9 cellular contexts compared by ENCODE assay signal in genomic region chr7:140676956-140677355, GRCh38. TPM values are rescaled to one million over a fixed set of nuclear protein-coding genes. Genes with fewer than 3 reads are reported as not detected.
DNase-seq lines count a peak whose midpoint lies in the region; TF ChIP-seq lines count a peak whose summit lies in the region.
"Not testable (repeated sequence)": the region's sequence is repeated elsewhere in the genome, so short reads cannot be mapped to it uniquely, and the experiment has no call there.
"Had no signal": no experiment of that assay in that cellular context is flagged by ENCODE, and none has a peak within 500 bp of the region (broad histone marks: within the 10 kb centered on the region; RNA-seq: fewer than 3 reads in every experiment).

No MANE protein-coding gene starts in this region.

- not testable (repeated sequence) for H3K36me3 Mint-ChIP-seq in IgD-negative memory B cell
- peaks cover 27% of the 10 kb centered on the region for H3K36me3 Mint-ChIP-seq in chondrocyte (ENCODE audit: low read depth)

- peak overlapping the region; percentile 58; the same call in 1 of the 2 replicates for H3K27ac ChIP-seq in BLaER1
- peak overlapping the region; percentile 93 for H3K27ac ChIP-seq in OCI-LY1 (ENCODE audit: low read depth, low read length, poor library complexity, severe bottlenecking)
- peak overlapping the region; percentile 99; the same call in 1 of the 2 replicates for H3K27ac ChIP-seq in VCaP
- peak overlapping the region in 1 of 8 donors; percentile 47 for H3K27ac ChIP-seq in spleen
- H3K27ac ChIP-seq in suprapubic skin = not testable (repeated sequence)

- peaks cover 23% of the 10 kb centered on the region; the same call in 1 of the 2 replicates for H3F3A ChIP-seq in OCI-LY1 (ENCODE audit: insufficient read depth, low read length)

- TF ChIP-seq EP300 in suprapubic skin (IDR thresholded peaks at IDR 0.05) = not testable (repeated sequence)

- not testable (repeated sequence) for H4K20me1 ChIP-seq in BLaER1; OCI-LY1 (ENCODE audit: insufficient read depth, low read length)

- TF ChIP-seq POLR2A in spleen (IDR thresholded peaks at IDR 0.05); suprapubic skin (IDR thresholded peaks at IDR 0.05): not testable (repeated sequence)

- H3K27me3 Mint-ChIP-seq in IgD-negative memory B cell; chondrocyte (ENCODE audit: low read depth): not testable (repeated sequence)

- peak overlapping the region; percentile 99 for H3K4me2 ChIP-seq in BLaER1
- H3K4me2 ChIP-seq in OCI-LY1 (ENCODE audit: low read length) = peak overlapping the region; percentile 90

- intact Hi-C loops in spleen (cut with DNase I; ENCODE audit: low total_unique reads) = not testable (repeated sequence)

- H3K9me3 Mint-ChIP-seq in IgD-negative memory B cell; chondrocyte (ENCODE audit: low read depth): not testable (repeated sequence)

- H3K4me1 Mint-ChIP-seq in IgD-negative memory B cell (peaks cover 38 to 45% (median 39%) of the 10 kb centered on the region in 3 donors), chondrocyte (ENCODE audit: low read depth) (peaks cover 28% of the 10 kb centered on the region)

- H3K27ac Mint-ChIP-seq in IgD-negative memory B cell = peak overlapping the region in 2 of 3 donors; percentile 82 to 91
- not testable (repeated sequence) for H3K27ac Mint-ChIP-seq in chondrocyte (ENCODE audit: unreplicated experiment)

- not testable (repeated sequence) for H3K27me3 ChIP-seq in BLaER1; OCI-LY1 (ENCODE audit: insufficient read depth, low read length); spleen (replicated peaks in 1 of 7); suprapubic skin

- not testable (repeated sequence) for H3K9ac ChIP-seq in BLaER1; OCI-LY1 (ENCODE audit: low read length)

- not testable (repeated sequence) for H3K79me2 ChIP-seq in OCI-LY1 (ENCODE audit: insufficient read depth, low read length)

- H3K36me3 ChIP-seq in BLaER1 = peaks cover 46% of the 10 kb centered on the region
- H3K36me3 ChIP-seq in OCI-LY1 (ENCODE audit: insufficient read depth, low read length) = peaks cover 40% of the 10 kb centered on the region
- peaks cover 0 to 52% (median 25%) of the 10 kb centered on the region in 6 donors for H3K36me3 ChIP-seq in spleen
- peaks cover 41% of the 10 kb centered on the region for H3K36me3 ChIP-seq in suprapubic skin

- 84 to 97% (median 92%) methylated on average over 11 of the region's 11 CpGs for WGBS in spleen, 5 donors
- WGBS in suprapubic skin = 91% methylated on average over 11 of the region's 11 CpGs

- TF ChIP-seq CTCF in OCI-LY1 (IDR thresholded peaks at IDR 0.05; ENCODE audit: low read length); VCaP (conservative IDR thresholded peaks at IDR 0.05); chondrocyte (IDR thresholded peaks at IDR 0.05); spleen (IDR thresholded peaks at IDR 0.05 in 8 of 11, conservative IDR thresholded peaks at IDR 0.05 in 3 of 11); suprapubic skin (IDR thresholded peaks at IDR 0.05): not testable (repeated sequence)

- H3K9me3 ChIP-seq in BLaER1; OCI-LY1 (ENCODE audit: low read length); spleen; suprapubic skin: not testable (repeated sequence)

- peak overlapping the region in 1 of 4 donors; percentile 87 for H3K4me3 Mint-ChIP-seq in IgD-negative memory B cell
- not testable (repeated sequence) for H3K4me3 Mint-ChIP-seq in chondrocyte (ENCODE audit: unreplicated experiment)

- not testable (repeated sequence) for H2AFZ ChIP-seq in OCI-LY1 (ENCODE audit: low read length)

- not testable (repeated sequence) for H3K9me2 ChIP-seq in OCI-LY1 (ENCODE audit: low read depth, low read length)

- not testable (repeated sequence) for H3K4me3 ChIP-seq in BLaER1, spleen, suprapubic skin
- H3K4me3 ChIP-seq in OCI-LY1 (ENCODE audit: low read depth, low read length, poor library complexity, severe bottlenecking) = peak overlapping the region; percentile 76

- peaks cover 46% of the 10 kb centered on the region for H3K4me1 ChIP-seq in BLaER1
- peaks cover 53% of the 10 kb centered on the region for H3K4me1 ChIP-seq in OCI-LY1 (ENCODE audit: insufficient read depth, low read length, severe bottlenecking)
- H3K4me1 ChIP-seq in spleen = peaks cover 22 to 53% (median 44%) of the 10 kb centered on the region in 6 donors
- H3K4me1 ChIP-seq in suprapubic skin = peaks cover 27% of the 10 kb centered on the region

- peak; percentile 48 for DNase-seq in chondrocyte (ENCODE audit: low spot score)
- peak; percentile 9 for DNase-seq in mesenteric fat pad (ENCODE audit: low spot score)
- peak; percentile 45 for DNase-seq in spleen
- peak; percentile 13 to 45 for DNase-seq in suprapubic skin (ENCODE audit: low spot score in 2 of 2)

RNA-seq across cellular contexts. Expression of gene ADCK2, which starts 4.2 kb away (rescaled TPM):
- polyA plus RNA-seq in IgD-negative memory B cell (38.4 TPM), spleen (10 to 100 TPM; 10.6 to 15.6 (median 11.9) TPM)
- total RNA-seq in chondrocyte (23.6 to 28.0 TPM (median 26.9 TPM) in 3 replicates), mesenteric fat pad (13.3 TPM), spleen (10 to 100 TPM; 16.9 to 25.2 (median 20.4) TPM), suprapubic skin (10 to 100 TPM; 41.2 to 65.9 (median 53.3) TPM)

RNA-seq across cellular contexts. Expression of gene NDUFB2, which starts 19.6 kb away (rescaled TPM):
- polyA plus RNA-seq in IgD-negative memory B cell (367 TPM), spleen (100 to 1,000 TPM; 155 to 370 (median 238) TPM)
- total RNA-seq in chondrocyte (186 to 198 TPM (median 193 TPM) in 3 replicates), mesenteric fat pad (202 TPM), spleen (100 to 1,000 TPM; 104 to 235 (median 123) TPM), suprapubic skin (100 to 1,000 TPM; 104 to 435 (median 229) TPM)

RNA-seq across cellular contexts. Expression of gene DENND2A, which starts 36.3 kb away (rescaled TPM):
- polyA plus RNA-seq in IgD-negative memory B cell = not detected
- total RNA-seq in chondrocyte = 6.5 to 16.3 TPM (median 16.0 TPM) in 3 replicates
- total RNA-seq in mesenteric fat pad = 24.6 TPM
- 10 to 100 TPM in 6 of 7 donors, 1 to 10 TPM in 1; 9.6 to 35.3 (median 19.9) TPM for total RNA-seq in spleen
- 1 to 10 TPM; 1.9 to 7.7 (median 6.6) TPM for polyA plus RNA-seq in spleen
- total RNA-seq in suprapubic skin = 1 to 10 TPM in 3 of 4 donors, under 1 TPM in 1; 0.99 to 5.1 (median 2.2) TPM
- total RNA-seq: HT-29 had no signal
